Comparison of ENCODE assay signal across 9 cellular contexts in the genomic region with DNA sequence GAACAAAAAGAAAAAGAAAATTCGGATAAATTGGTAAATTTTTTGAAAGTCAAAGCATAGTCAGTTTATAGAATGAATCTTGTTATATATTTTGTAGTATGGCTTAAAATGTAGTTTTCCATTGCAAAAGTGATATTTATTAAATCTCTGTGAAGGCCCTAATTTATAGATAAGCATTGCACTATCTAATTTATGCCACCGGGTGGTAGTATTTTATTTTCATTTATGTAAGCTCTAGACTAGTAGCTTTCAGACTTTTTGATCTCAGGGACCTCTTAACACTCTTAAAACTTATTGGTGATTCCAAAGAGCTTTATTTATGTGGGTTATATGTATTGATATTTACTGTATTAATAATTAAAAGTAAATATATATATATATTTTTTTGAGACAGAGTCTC.
DNase-seq lines count a peak whose midpoint lies in the region; ATAC-seq and TF ChIP-seq lines count a peak whose summit lies in the region.
"Had no signal": no experiment of that assay in that cellular context is flagged by ENCODE, and none has a peak within 500 bp of the region (broad histone marks: within the 10 kb centered on the region; RNA-seq: fewer than 3 reads in every experiment).

No MANE protein-coding gene starts in this region.

- H3K27me3 Mint-ChIP-seq in GM23338 (ENCODE audit: insufficient read depth, low read depth, poor library complexity) (peaks cover 2% of the 10 kb centered on the region), T-helper 17 cell (no peaks in the 10 kb centered on the region)
- no peaks in the 10 kb centered on the region for H3K27me3 Mint-ChIP-seq in activated CD4-positive, alpha-beta memory T cell treated with anti-CD3 and anti-CD28 coated beads for 36 hours
- H3K27me3 Mint-ChIP-seq: stimulated activated naive CD8-positive, alpha-beta T cell treated with anti-CD3 and anti-CD28 coated beads, Interleukin-15, Interleukin-2, amounts not matched to agents 100 ng/mL and 50 ng/mL, for 24 hours had no signal

- no peaks in the 10 kb centered on the region for H3K9me3 Mint-ChIP-seq in GM23338
- H3K9me3 Mint-ChIP-seq in activated CD4-positive, alpha-beta memory T cell treated with anti-CD3 and anti-CD28 coated beads for 36 hours = no peaks in the 10 kb centered on the region
- H3K9me3 Mint-ChIP-seq: stimulated activated naive CD8-positive, alpha-beta T cell treated with anti-CD3 and anti-CD28 coated beads, Interleukin-15, Interleukin-2, amounts not matched to agents 100 ng/mL and 50 ng/mL, for 24 hours had no signal

- POLR2A ChIA-PET in BJ (lab: Charles Lee) = interaction anchor here (0.6 kb wide), 1 partner anchor 17 kb away, joined by 3 read pairs; no protein-coding TSS in a partner anchor
- POLR2A ChIA-PET in activated CD4-positive, alpha-beta memory T cell treated with anti-CD3 and anti-CD28 coated beads for 36 hours (lab: Charles Lee) = no interaction called here

- H3K9me3 ChIP-seq in T-helper 17 cell (ENCODE audit: control insufficient read depth, low read length, poor library complexity, severe bottlenecking) = no peaks in the 10 kb centered on the region

- H3K4me1 Mint-ChIP-seq in GM23338 (peaks cover 4% of the 10 kb centered on the region), T-helper 17 cell (peaks cover 16% of the 10 kb centered on the region)
- H3K4me1 Mint-ChIP-seq in activated CD4-positive, alpha-beta memory T cell treated with anti-CD3 and anti-CD28 coated beads for 36 hours (ENCODE audit: low read depth) = peaks cover 15% of the 10 kb centered on the region

- H3K27me3 ChIP-seq in BJ (ENCODE audit: control insufficient read depth, insufficient read depth, low read length) (no peaks in the 10 kb centered on the region), GM23338 (ENCODE audit: insufficient read depth) (no peaks in the 10 kb centered on the region), kidney epithelial cell (ENCODE audit: control insufficient read depth, insufficient read depth, low read length) (no peaks in the 10 kb centered on the region)

- no peaks in the 10 kb centered on the region for H3K9me2 ChIP-seq in GM23338 (ENCODE audit: insufficient read depth)

- H4K20me1 ChIP-seq in GM23338 (replicated peaks; ENCODE audit: insufficient read depth) = no peaks in the 10 kb centered on the region

- no peaks in the 10 kb centered on the region for H3K4me1 ChIP-seq in GM23338 (ENCODE audit: insufficient read depth)

- CTCF ChIA-PET in BJ (lab: Yijun Ruan, JAX) = interaction anchor here (0.6 to 2.9 kb wide), 5 partner anchors 9 to 579 kb away, joined by 3 to 10 read pairs (median 3); no protein-coding TSS in a partner anchor
- CTCF ChIA-PET in activated CD4-positive, alpha-beta memory T cell treated with anti-CD3 and anti-CD28 coated beads for 36 hours (lab: Charles Lee) = interaction anchor here (0.9 to 2.5 kb wide), 9 partner anchors 10 to 471 kb away, joined by 3 to 13 read pairs (median 3); no protein-coding TSS in a partner anchor

- peak; percentile 17; the same call in 1 of the 2 replicates for TF ChIP-seq CTCF in BJ (IDR thresholded peaks at IDR 0.05; ENCODE audit: insufficient read depth, low read depth, low read length)
- TF ChIP-seq CTCF in GM23338 (conservative IDR thresholded peaks at IDR 0.05; ENCODE audit: low read depth in 2 of 2) = peak in 1 of 2 experiments; percentile 60; a peak in 3 of 4 replicates
- TF ChIP-seq CTCF in kidney epithelial cell (IDR thresholded peaks at IDR 0.05; ENCODE audit: insufficient read depth, low read length, poor library complexity, severe bottlenecking) = peak; percentile 28

- no peak for ATAC-seq in GM23338
- ATAC-seq in T-helper 17 cell = peak; percentile 53
- no peak for ATAC-seq in HG02970 (IDR thresholded peaks at IDR 0.05; ENCODE audit: low FRiP score, unreplicated experiment)
- ATAC-seq in HG03571 (IDR thresholded peaks at IDR 0.05; ENCODE audit: unreplicated experiment) = no peak
- ATAC-seq in HG02588 (IDR thresholded peaks at IDR 0.05; ENCODE audit: unreplicated experiment) = no peak

- H3K4me2 ChIP-seq in GM23338 = no peak overlapping the region

- H3K4me3 ChIP-seq in BJ (ENCODE audit: low read depth, low read length) = no peak overlapping the region
- no peak overlapping the region for H3K4me3 ChIP-seq in GM23338
- no peak overlapping the region for H3K4me3 ChIP-seq in kidney epithelial cell (ENCODE audit: low read depth, low read length)

- H3K36me3 Mint-ChIP-seq in GM23338 (ENCODE audit: low read depth) (peaks cover 2% of the 10 kb centered on the region; the same call in 1 of the 3 replicates), T-helper 17 cell (ENCODE audit: low read depth) (peaks cover 4% of the 10 kb centered on the region)
- H3K36me3 Mint-ChIP-seq in activated CD4-positive, alpha-beta memory T cell treated with anti-CD3 and anti-CD28 coated beads for 36 hours = peaks cover 9% of the 10 kb centered on the region

- no peak overlapping the region for H2AFZ ChIP-seq in GM23338

- intact Hi-C loops in activated CD4-positive, alpha-beta memory T cell treated with anti-CD3 and anti-CD28 coated beads for 36 hours (cut with micrococcal nuclease) = no loop called here

- H3K27ac ChIP-seq in GM23338 (ENCODE audit: low read depth) = no peak overlapping the region

- H3F3A ChIP-seq in GM23338 (replicated peaks; ENCODE audit: low read depth) = no peaks in the 10 kb centered on the region

- H3K4me3 Mint-ChIP-seq in GM23338 (no peak overlapping the region), T-helper 17 cell (no peak overlapping the region)
- H3K4me3 Mint-ChIP-seq in activated CD4-positive, alpha-beta memory T cell treated with anti-CD3 and anti-CD28 coated beads for 36 hours = no peak overlapping the region
- H3K4me3 Mint-ChIP-seq: stimulated activated naive CD8-positive, alpha-beta T cell treated with anti-CD3 and anti-CD28 coated beads, Interleukin-15, Interleukin-2, amounts not matched to agents 100 ng/mL and 50 ng/mL, for 24 hours had no signal

- H3K27ac Mint-ChIP-seq in GM23338 = no peak overlapping the region
- no peak overlapping the region for H3K27ac Mint-ChIP-seq in T-helper 17 cell
- no peak overlapping the region for H3K27ac Mint-ChIP-seq in activated CD4-positive, alpha-beta memory T cell treated with anti-CD3 and anti-CD28 coated beads for 36 hours
- H3K27ac Mint-ChIP-seq: stimulated activated naive CD8-positive, alpha-beta T cell treated with anti-CD3 and anti-CD28 coated beads, Interleukin-15, Interleukin-2, amounts not matched to agents 100 ng/mL and 50 ng/mL, for 24 hours had no signal

- H3K79me2 ChIP-seq in GM23338 (replicated peaks; ENCODE audit: insufficient read depth) = 0 out of 2 replicates have a peak, but pooled peaks cover 10% of the 10 kb centered on the region

- H3K36me3 ChIP-seq in BJ (ENCODE audit: control insufficient read depth, insufficient read depth, low read length) (peaks cover 2% of the 10 kb centered on the region), GM23338 (ENCODE audit: insufficient read depth) (peaks cover 2% of the 10 kb centered on the region; the same call in 1 of the 2 replicates), kidney epithelial cell (ENCODE audit: control insufficient read depth, insufficient read depth, low read length) (no peaks in the 10 kb centered on the region)

- DNase-seq in BJ (ENCODE audit: low read depth) = no peak
- peak; percentile 53 for DNase-seq in GM23338 (ENCODE audit: low spot score)
- DNase-seq in T-helper 17 cell = no peak
- DNase-seq in kidney epithelial cell (ENCODE audit: low read depth) = no peak
- no peak for DNase-seq in activated CD4-positive, alpha-beta memory T cell treated with anti-CD3 and anti-CD28 coated beads for 36 hours

TF ChIP-seq in GM23338, 12 proteins besides CTCF, POLR2A, EP300 and RAD21 (continues in another document):
- no peak for TF ChIP-seq POLR2AphosphoS5 (IDR thresholded peaks at IDR 0.05; ENCODE audit: low read depth)
- TF ChIP-seq STAT1 (IDR thresholded peaks at IDR 0.05; ENCODE audit: unreplicated experiment) = no peak
- TF ChIP-seq ZNF331 (CRISPR knock-in tag; IDR thresholded peaks at IDR 0.05; ENCODE audit: low read depth) = no peak
- no peak for TF ChIP-seq CREB1 (CRISPR knock-in tag; IDR thresholded peaks at IDR 0.05; ENCODE audit: low read depth)
- TF ChIP-seq JUNB (IDR thresholded peaks at IDR 0.05; ENCODE audit: unreplicated experiment) = no peak
- TF ChIP-seq, protein P1, sequence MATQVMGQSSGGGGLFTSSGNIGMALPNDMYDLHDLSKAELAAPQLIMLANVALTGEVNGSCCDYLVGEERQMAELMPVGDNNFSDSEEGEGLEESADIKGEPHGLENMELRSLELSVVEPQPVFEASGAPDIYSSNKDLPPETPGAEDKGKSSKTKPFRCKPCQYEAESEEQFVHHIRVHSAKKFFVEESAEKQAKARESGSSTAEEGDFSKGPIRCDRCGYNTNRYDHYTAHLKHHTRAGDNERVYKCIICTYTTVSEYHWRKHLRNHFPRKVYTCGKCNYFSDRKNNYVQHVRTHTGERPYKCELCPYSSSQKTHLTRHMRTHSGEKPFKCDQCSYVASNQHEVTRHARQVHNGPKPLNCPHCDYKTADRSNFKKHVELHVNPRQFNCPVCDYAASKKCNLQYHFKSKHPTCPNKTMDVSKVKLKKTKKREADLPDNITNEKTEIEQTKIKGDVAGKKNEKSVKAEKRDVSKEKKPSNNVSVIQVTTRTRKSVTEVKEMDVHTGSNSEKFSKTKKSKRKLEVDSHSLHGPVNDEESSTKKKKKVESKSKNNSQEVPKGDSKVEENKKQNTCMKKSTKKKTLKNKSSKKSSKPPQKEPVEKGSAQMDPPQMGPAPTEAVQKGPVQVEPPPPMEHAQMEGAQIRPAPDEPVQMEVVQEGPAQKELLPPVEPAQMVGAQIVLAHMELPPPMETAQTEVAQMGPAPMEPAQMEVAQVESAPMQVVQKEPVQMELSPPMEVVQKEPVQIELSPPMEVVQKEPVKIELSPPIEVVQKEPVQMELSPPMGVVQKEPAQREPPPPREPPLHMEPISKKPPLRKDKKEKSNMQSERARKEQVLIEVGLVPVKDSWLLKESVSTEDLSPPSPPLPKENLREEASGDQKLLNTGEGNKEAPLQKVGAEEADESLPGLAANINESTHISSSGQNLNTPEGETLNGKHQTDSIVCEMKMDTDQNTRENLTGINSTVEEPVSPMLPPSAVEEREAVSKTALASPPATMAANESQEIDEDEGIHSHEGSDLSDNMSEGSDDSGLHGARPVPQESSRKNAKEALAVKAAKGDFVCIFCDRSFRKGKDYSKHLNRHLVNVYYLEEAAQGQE (IDR thresholded peaks at IDR 0.05; ENCODE audit: unreplicated experiment) = no peak
- TF ChIP-seq EZH2phosphoT487 (IDR thresholded peaks at IDR 0.05; ENCODE audit: unreplicated experiment) = no peak
- TF ChIP-seq NANOG (IDR thresholded peaks at IDR 0.05; ENCODE audit: borderline replicate concordance) = no peak
